ENCODE assay signal across 9 cellular contexts in the genomic region with DNA sequence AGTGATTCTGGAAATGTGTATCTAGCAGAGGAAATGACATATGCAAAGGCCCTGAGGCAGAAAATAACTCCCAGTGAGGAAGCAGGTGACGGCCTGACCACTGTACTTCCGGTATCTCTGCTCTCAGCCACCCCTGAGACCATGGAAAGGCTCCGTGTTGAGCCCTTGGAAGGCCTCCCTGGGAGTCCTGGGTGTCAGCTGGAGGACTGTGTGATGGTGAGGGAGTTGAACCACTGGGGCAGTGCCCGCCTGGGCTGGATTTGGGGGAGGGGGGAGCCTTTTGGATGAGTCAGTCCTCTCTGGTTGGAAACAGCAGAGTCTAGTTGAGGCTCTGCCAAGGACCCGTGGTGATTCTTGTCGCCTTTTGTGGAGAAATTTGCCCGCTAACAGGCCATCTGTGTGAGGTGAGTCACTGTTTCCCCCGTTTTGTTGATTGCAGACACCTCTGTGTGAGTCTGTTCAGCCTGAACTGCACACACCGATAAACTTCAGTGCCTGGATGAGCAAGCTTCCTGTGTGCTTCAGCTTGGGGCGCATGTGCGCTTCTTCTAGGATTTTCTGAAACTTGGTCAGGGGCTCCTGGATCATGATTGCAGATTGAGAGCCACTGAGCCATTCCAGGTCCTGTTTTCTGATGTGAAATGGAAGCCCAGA.
DNase-seq lines count a peak whose midpoint lies in the region; ATAC-seq lines count a peak whose summit lies in the region.
"Had no signal": no experiment of that assay in that cellular context is flagged by ENCODE, and none has a peak within 500 bp of the region (broad histone marks: within the 10 kb centered on the region; RNA-seq: fewer than 3 reads in every experiment).

No MANE protein-coding gene starts in this region.

- peak overlapping the region; percentile 23 for H3K4me3 ChIP-seq in rectal smooth muscle tissue (ENCODE audit: low read length)

- DNase-seq in DMS153 (lab: John Stamatoyannopoulos, UW) (peak; percentile 20), DMS153 treated with DMSO at 0.1 percent for 48 hours (lab: John Stamatoyannopoulos, UW; ENCODE audit: unreplicated experiment) (no peak), NOMO-1 (lab: John Stamatoyannopoulos, UW; ENCODE audit: unreplicated experiment in 2 of 2) (peak; percentile 71 to 89), fibroblast of gingiva (ENCODE audit: low read depth) (peak; percentile 86), NCI-H510A (lab: John Stamatoyannopoulos, UW) (no peak)
- DNase-seq in activated CD8-positive, alpha-beta memory T cell treated with anti-CD3 and anti-CD28 coated beads, Interleukin-2, amount 50 U/mL, for 4 hours = peak; percentile 85

- H3K9ac ChIP-seq in rectal smooth muscle tissue (ENCODE audit: low read length) = no peak overlapping the region

- peaks cover 26% of the 10 kb centered on the region for H3K4me1 ChIP-seq in rectal smooth muscle tissue (ENCODE audit: control insufficient read depth, insufficient read depth, low read length)

- H3K36me3 ChIP-seq in rectal smooth muscle tissue (ENCODE audit: control insufficient read depth, insufficient read depth, low read length) = no peaks in the 10 kb centered on the region

- H3K27me3 ChIP-seq in rectal smooth muscle tissue (ENCODE audit: control insufficient read depth, insufficient read depth, low read length) = no peaks in the 10 kb centered on the region

- H3K27ac ChIP-seq in rectal smooth muscle tissue (ENCODE audit: low read depth, low read length) = peak overlapping the region; percentile 75
- H3K27ac ChIP-seq: 22Rv1 had no signal

- ATAC-seq in HG02943 (IDR thresholded peaks at IDR 0.05; ENCODE audit: low read depth, unreplicated experiment) = peak; percentile 52

Comparison
In these comparisons a context has a peak if more than half of its experiments do, and no peak if none do; other contexts are left out.
1. DNase-seq: peak in DMS153 (single experiment), NOMO-1 (2 of 2), activated CD8-positive, alpha-beta memory T cell treated with anti-CD3 and anti-CD28 coated beads, Interleukin-2, amount 50 U/mL, for 4 hours (single experiment) and fibroblast of gingiva (single experiment); none in DMS153 treated with DMSO at 0.1 percent for 48 hours (single experiment) and NCI-H510A (single experiment).